11 cellular contexts compared by ENCODE assay signal in genomic region chr10:131902691-131903090, GRCh38. TPM values are rescaled to one million over a fixed set of nuclear protein-coding genes. Genes with fewer than 3 reads are reported as not detected.
DNase-seq lines count a peak whose midpoint lies in the region; ATAC-seq, FAIRE-seq and TF ChIP-seq lines count a peak whose summit lies in the region.
"Had no signal": no experiment of that assay in that cellular context is flagged by ENCODE, and none has a peak within 500 bp of the region (broad histone marks: within the 10 kb centered on the region; RNA-seq: fewer than 3 reads in every experiment).

No MANE protein-coding gene starts in this region.

- H3K4me2 ChIP-seq in Karpas-422 (ENCODE audit: low read depth, low read length, poor library complexity, severe bottlenecking) (peak overlapping the region; percentile 94), neural cell (ENCODE audit: low read length) (peak overlapping the region; percentile 100)

- no peak for FAIRE-seq in GM19239 (lab: Jason Lieb, UNC)

- peak overlapping the region in 1 of 2 donors; percentile 70 for H3K4me3 ChIP-seq in CD4-positive, alpha-beta memory T cell (ENCODE audit: low read length in 2 of 2)
- H3K4me3 ChIP-seq in Karpas-422 (ENCODE audit: low read length) (peak overlapping the region; percentile 93), neural cell (ENCODE audit: low read length) (peak overlapping the region; percentile 99)

- H3K79me2 ChIP-seq in Karpas-422 (ENCODE audit: low read length) (peaks cover 63% of the 10 kb centered on the region), neural cell (replicated peaks; ENCODE audit: insufficient read depth, low read length) (peaks cover 51% of the 10 kb centered on the region)

- no peak for TF ChIP-seq RAD21 in neural cell (conservative IDR thresholded peaks at IDR 0.05)

- ATAC-seq in GM21423 (IDR thresholded peaks at IDR 0.05; ENCODE audit: unreplicated experiment) (no peak), HG03378 (IDR thresholded peaks at IDR 0.05; ENCODE audit: unreplicated experiment) (no peak)

- H4K20me1 ChIP-seq in Karpas-422 (ENCODE audit: insufficient read depth, low read depth, low read length) (peaks cover 34% of the 10 kb centered on the region), neural cell (ENCODE audit: insufficient read depth) (no peaks in the 10 kb centered on the region)

- H3F3A ChIP-seq in neural cell (ENCODE audit: insufficient read depth, low read length, poor library complexity, severe bottlenecking): no peaks in the 10 kb centered on the region

- intact Hi-C loops in CD4-positive, alpha-beta memory T cell (cut with micrococcal nuclease): loop anchor here (5.0 to 10.0 kb wide), 3 partner anchors 40 to 1352 kb away; no protein-coding TSS in a partner anchor

- peaks cover 0 to 29% of the 10 kb centered on the region in 2 donors for H3K36me3 Mint-ChIP-seq in CD4-positive, alpha-beta memory T cell
- no peaks in the 10 kb centered on the region for H3K36me3 Mint-ChIP-seq in chondrocyte (ENCODE audit: low read depth)

- no peak for TF ChIP-seq EP300 in neural cell (conservative IDR thresholded peaks at IDR 0.05; ENCODE audit: poor library complexity, severe bottlenecking)

- H3K9me3 Mint-ChIP-seq in CD4-positive, alpha-beta memory T cell: no peaks in the 10 kb centered on the region
- H3K9me3 Mint-ChIP-seq in chondrocyte (ENCODE audit: low read depth): no peaks in the 10 kb centered on the region

- peak overlapping the region in 5 of 7 donors; percentile 67 to 95 (median 94) for H3K27ac Mint-ChIP-seq in CD4-positive, alpha-beta memory T cell
- no peak overlapping the region for H3K27ac Mint-ChIP-seq in chondrocyte (ENCODE audit: unreplicated experiment)

- no peak for TF ChIP-seq CTCF in chondrocyte (IDR thresholded peaks at IDR 0.05)
- TF ChIP-seq CTCF in neural cell (IDR thresholded peaks at IDR 0.05; ENCODE audit: poor library complexity, severe bottlenecking): no peak

- no peak overlapping the region for H3K27ac ChIP-seq in CD4-positive, alpha-beta memory T cell (ENCODE audit: low read depth, low read length)
- no peak overlapping the region for H3K27ac ChIP-seq in Karpas-422 (ENCODE audit: low read length)
- no peak overlapping the region for H3K27ac ChIP-seq in neural cell (ENCODE audit: low read length)

- peaks cover 36 to 75% (median 56%) of the 10 kb centered on the region in 4 donors for H3K4me1 Mint-ChIP-seq in CD4-positive, alpha-beta memory T cell
- peaks cover 41% of the 10 kb centered on the region for H3K4me1 Mint-ChIP-seq in chondrocyte (ENCODE audit: low read depth)

- H3K9me3 ChIP-seq in CD4-positive, alpha-beta memory T cell (ENCODE audit: control insufficient read depth in 1 of 2, low read length in 2 of 2): no peaks in the 10 kb centered on the region
- H3K9me3 ChIP-seq in Karpas-422 (ENCODE audit: low read length) (no peaks in the 10 kb centered on the region), neural cell (ENCODE audit: low read length) (no peaks in the 10 kb centered on the region)
- H3K9me3 ChIP-seq: transverse colon had no signal

- H2AFZ ChIP-seq in Karpas-422 (ENCODE audit: low read length): no peak overlapping the region
- H2AFZ ChIP-seq in neural cell (ENCODE audit: low read depth, low read length): no peak overlapping the region

- H3K27me3 ChIP-seq in CD4-positive, alpha-beta memory T cell (ENCODE audit: insufficient read depth, low read length): no peaks in the 10 kb centered on the region
- H3K27me3 ChIP-seq in Karpas-422 (ENCODE audit: low read length) (no peaks in the 10 kb centered on the region), neural cell (ENCODE audit: insufficient read depth, low read depth, low read length) (peaks cover 6% of the 10 kb centered on the region)

- H3K9me2 ChIP-seq in Karpas-422 (replicated peaks; ENCODE audit: insufficient read depth, low read length) (no peaks in the 10 kb centered on the region), neural cell (ENCODE audit: insufficient read depth, low read length) (no peaks in the 10 kb centered on the region)

- peaks cover 7% of the 10 kb centered on the region for H3K36me3 ChIP-seq in CD4-positive, alpha-beta memory T cell (ENCODE audit: insufficient read depth, low read length)
- 0 out of 2 replicates have a peak, but pooled peaks cover 6% of the 10 kb centered on the region for H3K36me3 ChIP-seq in Karpas-422 (ENCODE audit: insufficient read depth, low read length)
- no peaks in the 10 kb centered on the region for H3K36me3 ChIP-seq in neural cell (ENCODE audit: insufficient read depth, low read length)
- H3K36me3 ChIP-seq: transverse colon had no signal

- peaks cover 0 to 2% of the 10 kb centered on the region in 2 donors for H3K27me3 Mint-ChIP-seq in CD4-positive, alpha-beta memory T cell
- peaks cover 16% of the 10 kb centered on the region for H3K27me3 Mint-ChIP-seq in chondrocyte (ENCODE audit: low read depth)

- H3K4me1 ChIP-seq in CD4-positive, alpha-beta memory T cell (ENCODE audit: insufficient read depth, low read length): peaks cover 69% of the 10 kb centered on the region
- peaks cover 38% of the 10 kb centered on the region for H3K4me1 ChIP-seq in Karpas-422 (ENCODE audit: low read length)

- CTCF ChIA-PET in CD4-positive, alpha-beta memory T cell (lab: Charles Lee; ENCODE audit: partially characterized antibody): no interaction called here

- H3K4me3 Mint-ChIP-seq in CD4-positive, alpha-beta memory T cell: peak overlapping the region in 7 of 8 donors; percentile 85 to 94 (median 88)
- peak overlapping the region; percentile 81 for H3K4me3 Mint-ChIP-seq in chondrocyte (ENCODE audit: unreplicated experiment)

- POLR2A ChIA-PET in CD4-positive, alpha-beta memory T cell (lab: Charles Lee; ENCODE audit: partially characterized antibody): no interaction called here

- H3K9ac ChIP-seq in Karpas-422 (ENCODE audit: low read length) (peak overlapping the region; percentile 90), neural cell (ENCODE audit: low read length) (peak overlapping the region; percentile 86)

- no peak for DNase-seq in CD4-positive, alpha-beta memory T cell
- DNase-seq in Karpas-422 (no peak), chondrocyte (ENCODE audit: low spot score) (peak; percentile 34), DMS 273 (lab: John Stamatoyannopoulos, UW; ENCODE audit: unreplicated experiment) (no peak), GM19239 (ENCODE audit: insufficient read length, low spot score) (no peak)
- DNase-seq: activated gamma-delta T cell treated with Interleukin-2 at 50 U/mL for 16 hours, hippocampal formation, transverse colon had no signal

TF ChIP-seq in neural cell, 6 proteins besides CTCF, POLR2A, EP300 and RAD21:
- no peak for TF ChIP-seq EZH2 (IDR thresholded peaks at IDR 0.05; ENCODE audit: borderline replicate concordance, insufficient read depth, low read length, poor library complexity, severe bottlenecking)
- no peak for TF ChIP-seq MXI1 (conservative IDR thresholded peaks at IDR 0.05; ENCODE audit: poor library complexity, severe bottlenecking)
- no peak for TF ChIP-seq POLR2AphosphoS5 (IDR thresholded peaks at IDR 0.05)
- TF ChIP-seq REST (IDR thresholded peaks at IDR 0.05; ENCODE audit: borderline replicate concordance): no peak
- no peak for TF ChIP-seq TAF1 (IDR thresholded peaks at IDR 0.05; ENCODE audit: low read depth)
- TF ChIP-seq SMC3 (conservative IDR thresholded peaks at IDR 0.05; ENCODE audit: poor library complexity): no peak

RNA-seq across cellular contexts. Expression of gene PPP2R2D, which starts 1.9 kb away (rescaled TPM):
- total RNA-seq in CD4-positive, alpha-beta memory T cell: 10 to 100 TPM; 47.2 to 49.2 TPM
- 10 to 100 TPM; 25.7 to 36.2 TPM for polyA plus RNA-seq in CD4-positive, alpha-beta memory T cell
- 30.7 and 32.9 TPM in 2 replicates for total RNA-seq in Karpas-422 (2014; rRNA removed; shearing (Covaris generic); ENCODE audit: low replicate concordance)
- total RNA-seq in chondrocyte: 24.3 to 27.5 TPM (median 25.1 TPM) in 3 replicates
- polyA plus RNA-seq in neural cell: 64.5 and 71.7 TPM in 2 replicates
- polyA minus RNA-seq in neural cell: 80.8 and 86.6 TPM in 2 replicates
